8 cellular contexts compared by ENCODE assay signal in the genomic region with DNA sequence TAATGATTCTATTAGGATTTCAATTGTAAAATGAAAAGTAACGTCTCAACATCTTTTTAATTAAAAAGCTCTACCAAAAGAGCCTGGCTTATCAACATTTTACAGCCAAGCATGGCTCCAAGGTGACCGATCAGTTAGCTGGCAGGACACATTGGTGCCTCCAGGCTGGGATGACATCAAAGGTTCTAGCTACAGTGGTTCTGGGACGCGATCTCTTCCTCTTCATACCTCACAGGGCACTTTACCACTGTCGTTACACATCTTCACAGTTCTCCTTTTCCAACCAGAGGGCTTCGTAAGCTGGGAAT. TPM values are rescaled to one million over a fixed set of nuclear protein-coding genes. Genes with fewer than 3 reads are reported as not detected.
A peak's percentile ranks its signal among the peaks of the same experiment; 100 is the strongest.
DNase-seq lines count a peak whose midpoint lies in the region; ATAC-seq and TF ChIP-seq lines count a peak whose summit lies in the region.

No MANE protein-coding gene starts in this region.

- H3K79me2 ChIP-seq in DND-41 (ENCODE audit: insufficient read depth, low read length) = peaks cover 64% of the 10 kb centered on the region

- H4K8ac ChIP-seq in IMR-90 (ENCODE audit: low read depth in 2 of 2, low read length in 2 of 2) = peak overlapping the region; percentile 61 to 93; a peak in 3 of 4 replicates

- peak overlapping the region; percentile 87 for H3K14ac ChIP-seq in IMR-90 (replicated peaks; ENCODE audit: low read depth, low read length)

- H3K27me3 ChIP-seq in DND-41 (ENCODE audit: insufficient read depth, low read length, poor library complexity) (no peaks in the 10 kb centered on the region), IMR-90 (ENCODE audit: control insufficient read depth, insufficient read depth, low read length) (no peaks in the 10 kb centered on the region), colonic mucosa (no peaks in the 10 kb centered on the region)

- no peak overlapping the region for H4K91ac ChIP-seq in IMR-90 (ENCODE audit: insufficient read depth, low read depth, low read length)

- H3K4ac ChIP-seq in IMR-90 (ENCODE audit: low read depth, low read length) = peak overlapping the region; percentile 86; the same call in 1 of the 2 replicates

- 0 out of 2 replicates have a peak overlapping the region, but pooled peaks have one; percentile 75 for H2BK120ac ChIP-seq in IMR-90 (ENCODE audit: low read depth, low read length)

- TF ChIP-seq POLR2A in IMR-90 (IDR thresholded peaks at IDR 0.05; ENCODE audit: low read depth, low read length) = no peak

- H3K27ac ChIP-seq in DND-41 (ENCODE audit: low read length) (peak overlapping the region; percentile 89), IMR-90 (ENCODE audit: insufficient read depth, low read length) (peak overlapping the region; percentile 82), colonic mucosa (peak overlapping the region; percentile 80)

- H3K9ac ChIP-seq in DND-41 (ENCODE audit: low read depth, low read length) (peak overlapping the region; percentile 93), IMR-90 (ENCODE audit: low read depth, low read length) (peak overlapping the region; percentile 70), colonic mucosa (ENCODE audit: low read depth in 2 of 2, low read length in 2 of 2) (peak overlapping the region; percentile 85 to 91)

- no peak overlapping the region for H3K18ac ChIP-seq in IMR-90 (ENCODE audit: low read depth, low read length)

- H3K9me3 ChIP-seq in DND-41 (ENCODE audit: insufficient read depth, low read length, severe bottlenecking) = no peaks in the 10 kb centered on the region
- no peaks in the 10 kb centered on the region for H3K9me3 ChIP-seq in IMR-90 (ENCODE audit: control insufficient read depth, insufficient read depth, low read length)
- no peaks in the 10 kb centered on the region for H3K9me3 ChIP-seq in colonic mucosa
- H3K9me3 ChIP-seq in mucosa of descending colon = no peaks in the 10 kb centered on the region

- H3K4me3 ChIP-seq in DND-41 (ENCODE audit: low read depth in 1 of 2, low read length in 2 of 2) = peak overlapping the region; percentile 97 to 98
- peak overlapping the region; percentile 90 for H3K4me3 ChIP-seq in IMR-90 (ENCODE audit: insufficient read depth, low read depth, low read length)
- H3K4me3 ChIP-seq in colonic mucosa = peak overlapping the region; percentile 69
- peak overlapping the region; percentile 74 for H3K4me3 ChIP-seq in mucosa of descending colon

- dilution Hi-C loops in IMR-90 (cut with HindIII; ENCODE audit: low sequenced_read_pairs, unreplicated experiment) = no loop called here

- H3K9me1 ChIP-seq in IMR-90 (ENCODE audit: insufficient read depth, low read length) = peaks cover 3% of the 10 kb centered on the region; the same call in 1 of the 2 replicates

- H3K56ac ChIP-seq in IMR-90 (ENCODE audit: extremely low read depth, insufficient read depth, low read length) = peak overlapping the region; percentile 55; the same call in 1 of the 2 replicates

- POLR2A ChIA-PET in IMR-90 (lab: Charles Lee; ENCODE audit: unreplicated experiment) = interaction anchor here (0.6 kb wide), 1 partner anchor 105 kb away, joined by 3 read pairs; no protein-coding TSS in a partner anchor

- H2AFZ ChIP-seq in DND-41 (ENCODE audit: low read depth, low read length) = peak overlapping the region; percentile 99
- H2AFZ ChIP-seq in IMR-90 (replicated peaks; ENCODE audit: low read length, poor library complexity) = peak overlapping the region; percentile 99

- no peak overlapping the region for H2BK20ac ChIP-seq in IMR-90 (ENCODE audit: low read depth, low read length)

- peak overlapping the region; percentile 23 for H2BK5ac ChIP-seq in IMR-90 (ENCODE audit: low read depth, low read length, poor library complexity, severe bottlenecking)

- no peak overlapping the region for H2BK15ac ChIP-seq in IMR-90 (ENCODE audit: low read depth, low read length)

- no peak for DNase-seq in DND-41
- DNase-seq in IMR-90 = no peak
- no peak for DNase-seq in colonic mucosa
- no peak for DNase-seq in mucosa of descending colon
- no peak for DNase-seq in ACHN
- no peak for DNase-seq in KBM-7
- DNase-seq in 8988T = no peak

- H3K79me1 ChIP-seq in IMR-90 (ENCODE audit: low read depth in 1 of 2, low read length in 2 of 2) = peaks cover 23 to 58% of the 10 kb centered on the region in 2 experiments

- in situ Hi-C loops in IMR-90 (cut with MboI; ENCODE audit: low sequenced_read_pairs) = no loop called here
- in situ Hi-C loops in ACHN (cut with HindIII; ENCODE audit: low pct_ligation_motif_present, low pct_unique_long_range_greater_than_20kb, low sequenced_read_pairs) = no loop called here
- in situ Hi-C loops in KBM-7 (cut with MboI; ENCODE audit: low pct_unique_long_range_greater_than_20kb, low sequenced_read_pairs) = no loop called here

- H3K36me3 ChIP-seq in DND-41 (ENCODE audit: insufficient read depth, low read length) = peaks cover 40% of the 10 kb centered on the region
- no peaks in the 10 kb centered on the region for H3K36me3 ChIP-seq in IMR-90 (ENCODE audit: control insufficient read depth, insufficient read depth, low read length)
- H3K36me3 ChIP-seq in colonic mucosa = no peaks in the 10 kb centered on the region
- H3K36me3 ChIP-seq in mucosa of descending colon (ENCODE audit: low read depth) = no peaks in the 10 kb centered on the region

- ATAC-seq in DND-41 (ENCODE audit: insufficient read depth, low read depth) (peak; percentile 20; the same call in 2 of the 3 replicates), GM21515 (IDR thresholded peaks at IDR 0.05; ENCODE audit: unreplicated experiment) (peak; percentile 6), IMR-90 (ENCODE audit: low read depth) (peak; percentile 5), mucosa of descending colon (peak; percentile 42)

- H4K20me1 ChIP-seq in DND-41 (ENCODE audit: insufficient read depth, low read length) (peaks cover 10% of the 10 kb centered on the region), IMR-90 (ENCODE audit: insufficient read depth, low read length) (no peaks in the 10 kb centered on the region)

- peak overlapping the region; percentile 50 for H3K23ac ChIP-seq in IMR-90 (ENCODE audit: low read depth, low read length)

- peaks cover 46% of the 10 kb centered on the region for H3K4me1 ChIP-seq in DND-41 (ENCODE audit: insufficient read depth, low read length)
- H3K4me1 ChIP-seq in IMR-90 (ENCODE audit: control insufficient read depth, insufficient read depth, low read length) = peaks cover 6% of the 10 kb centered on the region; the same call in 1 of the 2 replicates
- peaks cover 11% of the 10 kb centered on the region for H3K4me1 ChIP-seq in colonic mucosa
- peaks cover 25% of the 10 kb centered on the region for H3K4me1 ChIP-seq in mucosa of descending colon (ENCODE audit: low read depth)

- peak overlapping the region; percentile 92 for H2AK9ac ChIP-seq in IMR-90 (replicated peaks; ENCODE audit: low read depth, low read length, poor library complexity)

- intact Hi-C loops in IMR-90 (cut with micrococcal nuclease) = loop anchor here (5.0 kb wide), 1 partner anchor 105 kb away; no protein-coding TSS in a partner anchor
- intact Hi-C loops in colonic mucosa (cut with DNase I) = no loop called here
- intact Hi-C loops in mucosa of descending colon (cut with DNase I, micrococcal nuclease) = loop anchor here in 1 of 2 donors (5.0 kb wide), 1 partner anchor 105 kb away; no protein-coding TSS in a partner anchor

- no peak overlapping the region for H2AK5ac ChIP-seq in IMR-90 (ENCODE audit: low read depth, low read length)

- BruUV-seq in IMR-90 (replicated peaks; lab: Mats Ljungman, UMichigan) = TSS peak; percentile 35

- CTCF ChIA-PET in IMR-90 (lab: Yijun Ruan, JAX) = interaction anchor here (0.6 to 2.0 kb wide), 8 partner anchors 10 to 195 kb away, joined by 3 to 9 read pairs (median 5); no protein-coding TSS in a partner anchor

- peak overlapping the region; percentile 70; the same call in 1 of the 2 replicates for H4K5ac ChIP-seq in IMR-90 (ENCODE audit: low read depth, low read length)

- WGBS in IMR-90 (ENCODE audit: extremely low coverage in 2 of 2, insufficient read length in 1 of 2), 2 experiments = no CpG with 5 or more reads among the region's 6 CpGs

- no peak for TF ChIP-seq RAD21 in IMR-90 (IDR thresholded peaks at IDR 0.05; ENCODE audit: low read length)

- TF ChIP-seq CTCF in DND-41 (IDR thresholded peaks at IDR 0.05; ENCODE audit: borderline replicate concordance, extremely low read depth, low read length, poor library complexity, severe bottlenecking) (no peak), IMR-90 (conservative IDR thresholded peaks at IDR 0.05; ENCODE audit: low read depth, low read length) (no peak), colonic mucosa (IDR thresholded peaks at IDR 0.05) (no peak), mucosa of descending colon (IDR thresholded peaks at IDR 0.05) (no peak)

- H3K4me2 ChIP-seq in DND-41 (ENCODE audit: insufficient read depth, low read length) (peak overlapping the region; percentile 96), IMR-90 (ENCODE audit: low read depth, low read length) (peak overlapping the region; percentile 78)

TF ChIP-seq in IMR-90, 13 proteins besides CTCF, POLR2A, EP300 and RAD21 (continues in another document):
- TF ChIP-seq MXI1 (IDR thresholded peaks at IDR 0.05; ENCODE audit: borderline replicate concordance, low read depth, low read length) (no peak; the same call in 1 of the 2 replicates), CEBPB (IDR thresholded peaks at IDR 0.05; ENCODE audit: low read depth, low read length) (no peak), SMC3 (IDR thresholded peaks at IDR 0.05; ENCODE audit: low read depth, low read length) (no peak), MAZ (IDR thresholded peaks at IDR 0.05; ENCODE audit: borderline replicate concordance, low read depth, low read length) (no peak), CHD1 (IDR thresholded peaks at IDR 0.05; ENCODE audit: low read depth, low read length) (no peak), FOS (IDR thresholded peaks at IDR 0.05; ENCODE audit: low read depth, low read length) (no peak), ELK1 (IDR thresholded peaks at IDR 0.05; ENCODE audit: borderline replicate concordance, low read depth, low read length) (no peak), MAFK (IDR thresholded peaks at IDR 0.05; ENCODE audit: low read depth, low read length) (no peak), NFE2L2 (IDR thresholded peaks at IDR 0.05; ENCODE audit: low read depth, low read length) (no peak)

RNA-seq across cellular contexts. Expression of gene ORC2, which starts 0.7 kb away (rescaled TPM):
- total RNA-seq in IMR-90 (2012; rRNA removed) = 10.0 and 13.3 TPM in 2 replicates
- polyA plus RNA-seq in IMR-90 (2012; rRNA removed) = 3.0 and 4.4 TPM in 2 replicates
- polyA plus RNA-seq in IMR-90 (2012; cell fraction: cytosol; rRNA removed) = 0.78 and 1.5 TPM in 2 replicates
- 0.97 and 7.1 TPM in 2 replicates for polyA plus RNA-seq in IMR-90 (2012; cell fraction: nucleus; rRNA removed; ENCODE audit: low replicate concordance)
- total RNA-seq in colonic mucosa = 10 to 100 TPM; 36.4 to 39.0 TPM
- total RNA-seq in mucosa of descending colon = 10 to 100 TPM; 29.6 to 51.1 (median 32.2) TPM
